ENCODE assay signal across 8 cellular contexts in the genomic region with DNA sequence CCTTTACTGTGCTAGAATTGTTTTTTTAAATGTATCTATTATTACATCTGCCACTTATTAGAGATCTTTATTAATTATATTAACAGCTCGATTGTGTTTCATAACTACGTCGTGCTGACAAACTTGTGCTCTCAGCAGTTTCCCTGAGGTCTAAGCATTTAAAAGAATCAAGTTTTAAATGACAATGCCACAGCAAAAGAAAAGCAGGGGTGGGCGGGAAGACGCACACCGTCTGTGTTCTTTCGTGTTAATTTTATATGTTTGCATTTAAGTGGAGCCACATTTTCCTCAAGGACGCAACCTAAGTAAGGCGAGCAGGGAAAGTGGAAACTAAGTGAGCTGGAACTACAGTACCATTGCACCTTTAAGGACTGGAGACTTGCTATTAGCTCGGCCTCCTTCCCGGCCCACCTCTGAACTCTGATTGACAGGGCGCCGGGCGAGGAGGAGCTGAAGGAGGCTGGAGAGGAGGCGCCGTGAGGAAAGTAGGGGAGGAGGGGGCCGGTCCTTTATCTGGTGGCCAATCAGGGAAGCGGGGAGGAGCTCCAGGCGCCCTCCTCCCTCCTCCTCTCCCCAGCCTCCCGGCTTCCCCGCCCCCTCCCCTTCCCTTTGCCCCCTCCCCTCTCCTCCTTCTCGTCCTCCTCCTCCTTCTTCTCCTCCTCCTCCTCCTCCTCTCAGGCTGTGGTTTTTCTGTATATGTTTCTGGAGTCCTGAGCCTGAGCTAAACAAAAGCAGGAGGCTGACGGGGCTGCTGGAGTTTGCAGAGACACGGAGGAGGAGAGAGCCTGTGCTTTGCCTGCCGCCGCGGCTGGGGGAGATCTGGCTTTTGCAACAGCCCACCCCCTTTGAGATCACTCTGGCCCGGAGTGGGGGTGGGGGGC. TPM values are rescaled to one million over a fixed set of nuclear protein-coding genes. Genes with fewer than 3 reads are reported as not detected.
DNase-seq lines count a peak whose midpoint lies in the region; ATAC-seq and TF ChIP-seq lines count a peak whose summit lies in the region.

Gene PBX1, plus strand, starts transcription at position 724 of the 881 bp plus-strand sequence.

- H4K20me1 ChIP-seq in Loucy (ENCODE audit: insufficient read depth, low read length, poor library complexity, severe bottlenecking), result no peaks in the 10 kb centered on the region

- no peaks in the 10 kb centered on the region for H3K9me2 ChIP-seq in Loucy (replicated peaks; ENCODE audit: low read depth, low read length)

- H3K4me2 ChIP-seq in Loucy (ENCODE audit: low read depth, low read length, poor library complexity, severe bottlenecking), result peak within 1 kb of the TSS; percentile 53

- peaks cover 4% of the 10 kb centered on the region for H3K27me3 ChIP-seq in Loucy (ENCODE audit: insufficient read depth, low read length, poor library complexity, severe bottlenecking)

- H3K4me1 ChIP-seq in Loucy (ENCODE audit: insufficient read depth, low read length, poor library complexity, severe bottlenecking), result no peaks in the 10 kb centered on the region

- no peak within 1 kb of the TSS for H3K9ac ChIP-seq in Loucy (ENCODE audit: low read depth, low read length, poor library complexity, severe bottlenecking)

- H3K9me3 ChIP-seq in Loucy (ENCODE audit: insufficient read depth, low read depth, low read length), result no peaks in the 10 kb centered on the region

- no peaks in the 10 kb centered on the region for H3K9me3 Mint-ChIP-seq in nephron progenitor cell

- H3K27me3 Mint-ChIP-seq in nephron progenitor cell (ENCODE audit: low read depth, poor library complexity), result peaks cover 2% of the 10 kb centered on the region

- DNase-seq in DMS79 (lab: John Stamatoyannopoulos, UW) (peak; percentile 98), H4 (ENCODE audit: low spot score) (peak; percentile 98), SHP77 (lab: John Stamatoyannopoulos, UW) (peak; percentile 97 to 98), foreskin fibroblast (peak; percentile 99), nephron progenitor cell (peak; percentile 93)
- DNase-seq in activated naive CD4-positive, alpha-beta T cell (lab: John Stamatoyannopoulos, UW), result peak; percentile 3 to 67 (median 16)
- DNase-seq in stimulated activated naive CD8-positive, alpha-beta T cell treated with anti-CD3 and anti-CD28 coated beads, Interleukin-15, Interleukin-2, amounts not matched to agents 100 U/mL and 50 U/mL, for 24 hours, result peak; percentile 69

- ATAC-seq in stimulated activated naive CD8-positive, alpha-beta T cell treated with anti-CD3 and anti-CD28 coated beads, Interleukin-15, Interleukin-2, amounts not matched to agents 100 U/mL and 50 U/mL, for 24 hours, result peak; percentile 98

- no peaks in the 10 kb centered on the region for H3K36me3 ChIP-seq in Loucy (ENCODE audit: insufficient read depth, low read length)

- H3K4me3 Mint-ChIP-seq in nephron progenitor cell, result peak within 1 kb of the TSS; percentile 95

- H3K36me3 Mint-ChIP-seq in nephron progenitor cell (ENCODE audit: low read depth), result no peaks in the 10 kb centered on the region

- H3K4me3 ChIP-seq in Loucy (ENCODE audit: low read length, poor library complexity, severe bottlenecking) (peak within 1 kb of the TSS; percentile 68), foreskin fibroblast (ENCODE audit: low read depth in 1 of 2, low read length in 2 of 2) (peak within 1 kb of the TSS; percentile 82 to 94)

- H3K4me1 Mint-ChIP-seq in nephron progenitor cell, result peaks cover 30% of the 10 kb centered on the region

- H3F3A ChIP-seq in Loucy (ENCODE audit: low read depth), result no peaks in the 10 kb centered on the region

- no peak for TF ChIP-seq CTCF in Loucy (conservative IDR thresholded peaks at IDR 0.05; ENCODE audit: low read length)
- TF ChIP-seq CTCF in foreskin fibroblast (IDR thresholded peaks at IDR 0.05; ENCODE audit: low read depth, low read length), result no peak
- no peak for TF ChIP-seq CTCF in nephron progenitor cell (IDR thresholded peaks at IDR 0.05)

- H3K79me2 ChIP-seq in Loucy (ENCODE audit: insufficient read depth, low read length), result no peaks in the 10 kb centered on the region

- H2AFZ ChIP-seq in Loucy (ENCODE audit: low read length), result peak within 1 kb of the TSS; percentile 83

- peak within 1 kb of the TSS; percentile 99 for H3K27ac Mint-ChIP-seq in nephron progenitor cell

RNA-seq across cellular contexts. Expression of gene PBX1, which starts in this region (rescaled TPM):
- total RNA-seq in H4 (2014; rRNA removed; shearing (Covaris generic)), result 22.2 and 25.8 TPM in 2 replicates

Comparison
In these comparisons a context has a peak if more than half of its experiments do, and no peak if none do; other contexts are left out.
1. Peak in every context shown above with its lines: DNase-seq, ATAC-seq and H3K4me3 ChIP-seq.
2. DNase-seq: peak in every context shown above with its lines; median percentile 99 in foreskin fibroblast; 98 in DMS79; 98 in H4; 98 in SHP77; 93 in nephron progenitor cell; 69 in stimulated activated naive CD8-positive, alpha-beta T cell treated with anti-CD3 and anti-CD28 coated beads, Interleukin-15, Interleukin-2, amounts not matched to agents 100 U/mL and 50 U/mL, for 24 hours; 16 in activated naive CD4-positive, alpha-beta T cell.